In genomic region chr11:1827095-1827797, GRCh38 we compare ENCODE assay signal across 10 cellular contexts. TPM values are rescaled to one million over a fixed set of nuclear protein-coding genes. Genes with fewer than 3 reads are reported as not detected.
A peak's percentile ranks its signal among the peaks of the same experiment; 100 is the strongest.
DNase-seq lines count a peak whose midpoint lies in the region; ATAC-seq, FAIRE-seq and TF ChIP-seq lines count a peak whose summit lies in the region.
"Had no signal": no experiment of that assay in that cellular context is flagged by ENCODE, and none has a peak within 500 bp of the region (broad histone marks: within the 10 kb centered on the region; RNA-seq: fewer than 3 reads in every experiment).

No MANE protein-coding gene starts in this region.

- no peak overlapping the region for H3K4me3 Mint-ChIP-seq in natural killer cell treated with Interleukin-12 subunit alpha and Interleukin-12 subunit beta and Interleukin-15 and Interleukin-18, amount 100 ng/mL, for 72 hours

- no peak overlapping the region for H3K27ac Mint-ChIP-seq in natural killer cell treated with Interleukin-12 subunit alpha and Interleukin-12 subunit beta and Interleukin-15 and Interleukin-18, amount 100 ng/mL, for 72 hours

- intact Hi-C loops in ascending aorta (cut with DNase I), result loop anchor here (1.0 to 10.0 kb wide), 5 partner anchors 37 to 574 kb away; partner anchors contain the start of genes CTSD, DUSP8 and TSSC4

- TF ChIP-seq CTCF in ascending aorta (IDR thresholded peaks at IDR 0.05) (peak in 1 of 3 experiments; percentile 13), kidney epithelial cell (IDR thresholded peaks at IDR 0.05; ENCODE audit: insufficient read depth, low read length, poor library complexity, severe bottlenecking) (no peak)

- no peaks in the 10 kb centered on the region for H3K27me3 ChIP-seq in ascending aorta
- H3K27me3 ChIP-seq in kidney epithelial cell (ENCODE audit: control insufficient read depth, insufficient read depth, low read length), result no peaks in the 10 kb centered on the region
- H3K27me3 ChIP-seq: BLaER1 had no signal

- H3K9me3 ChIP-seq in ascending aorta, result no peaks in the 10 kb centered on the region
- H3K9me3 ChIP-seq: BLaER1 had no signal

- H3K27ac ChIP-seq in ascending aorta, result peak overlapping the region; percentile 94 to 96
- H3K27ac ChIP-seq: BLaER1 had no signal

- H3K4me1 ChIP-seq in ascending aorta, result peaks cover 59 to 76% of the 10 kb centered on the region in 2 donors

- no peaks in the 10 kb centered on the region for H3K9me3 Mint-ChIP-seq in natural killer cell treated with Interleukin-12 subunit alpha and Interleukin-12 subunit beta and Interleukin-15 and Interleukin-18, amount 100 ng/mL, for 72 hours

- peaks cover 0 to 7% of the 10 kb centered on the region in 2 donors for H3K27me3 Mint-ChIP-seq in natural killer cell treated with Interleukin-12 subunit alpha and Interleukin-12 subunit beta and Interleukin-15 and Interleukin-18, amount 100 ng/mL, for 72 hours

- H3K36me3 Mint-ChIP-seq in natural killer cell treated with Interleukin-12 subunit alpha and Interleukin-12 subunit beta and Interleukin-15 and Interleukin-18, amount 100 ng/mL, for 72 hours, result no peaks in the 10 kb centered on the region

- H3K4me3 ChIP-seq in ascending aorta (peak overlapping the region in 1 of 2 donors; percentile 38), kidney epithelial cell (ENCODE audit: low read depth, low read length) (no peak overlapping the region)
- H3K4me3 ChIP-seq: BLaER1 had no signal

- H3K36me3 ChIP-seq in ascending aorta (no peaks in the 10 kb centered on the region), kidney epithelial cell (ENCODE audit: control insufficient read depth, insufficient read depth, low read length) (no peaks in the 10 kb centered on the region)
- H3K36me3 ChIP-seq: BLaER1 had no signal

- peaks cover 0 to 5% of the 10 kb centered on the region in 2 donors for H3K4me1 Mint-ChIP-seq in natural killer cell treated with Interleukin-12 subunit alpha and Interleukin-12 subunit beta and Interleukin-15 and Interleukin-18, amount 100 ng/mL, for 72 hours (ENCODE audit: low read depth in 2 of 2)

- ATAC-seq in HG02970 (IDR thresholded peaks at IDR 0.05; ENCODE audit: low FRiP score, unreplicated experiment) (no peak), HG03571 (IDR thresholded peaks at IDR 0.05; ENCODE audit: unreplicated experiment) (no peak)
- no peak for ATAC-seq in natural killer cell treated with Interleukin-12 subunit alpha and Interleukin-12 subunit beta and Interleukin-15 and Interleukin-18, amount 100 ng/mL, for 72 hours

- FAIRE-seq in urothelium cell line (lab: Jason Lieb, UNC), result peak; percentile 90

- DNase-seq in NCI-H524 (lab: John Stamatoyannopoulos, UW) (peak; percentile 43 to 84), NCI-H524 treated with DMSO at 0.1 percent for 48 hours (lab: John Stamatoyannopoulos, UW) (no peak), ascending aorta (ENCODE audit: low spot score in 2 of 2) (peak; percentile 51 to 93), kidney epithelial cell (ENCODE audit: low read depth) (peak; percentile 58), urothelium cell line (ENCODE audit: low spot score) (peak; percentile 89)
- no peak for DNase-seq in natural killer cell treated with Interleukin-12 subunit alpha and Interleukin-12 subunit beta and Interleukin-15 and Interleukin-18, amount 100 ng/mL, for 72 hours (ENCODE audit: low spot score)

RNA-seq across cellular contexts. Expression of gene SYT8, which starts 7.5 kb away (rescaled TPM):
- total RNA-seq in ascending aorta (not detected), kidney epithelial cell (0.17 TPM in 1 of 2 replicates, not detected in the other)
- total RNA-seq in natural killer cell treated with Interleukin-12 subunit alpha and Interleukin-12 subunit beta and Interleukin-15 and Interleukin-18, amount 100 ng/mL, for 72 hours, result not detected
- total RNA-seq: NCI-H460 had no signal

RNA-seq across cellular contexts. Expression of gene TNNI2, which starts 11.5 kb away (rescaled TPM):
- total RNA-seq in ascending aorta, result not detected
- not detected in 2 replicates for total RNA-seq in kidney epithelial cell
- total RNA-seq in natural killer cell treated with Interleukin-12 subunit alpha and Interleukin-12 subunit beta and Interleukin-15 and Interleukin-18, amount 100 ng/mL, for 72 hours, result 1 to 10 TPM in 1 of 2 donors, not detected in 1; 1.4 TPM
- total RNA-seq: NCI-H460 had no signal

RNA-seq across cellular contexts. Expression of gene LSP1, which starts 25.6 kb away (rescaled TPM):
- total RNA-seq in ascending aorta (41.9 TPM), kidney epithelial cell (not detected in 2 replicates)
- total RNA-seq in natural killer cell treated with Interleukin-12 subunit alpha and Interleukin-12 subunit beta and Interleukin-15 and Interleukin-18, amount 100 ng/mL, for 72 hours, result 100 to 1,000 TPM; 240 to 358 TPM
- total RNA-seq: NCI-H460 had no signal

Comparison
In these comparisons a context has a peak if more than half of its experiments do, and no peak if none do; other contexts are left out.
1. DNase-seq: peak in NCI-H524 (2 of 2), ascending aorta (2 of 2), kidney epithelial cell (single experiment) and urothelium cell line (single experiment); none in NCI-H524 treated with DMSO at 0.1 percent for 48 hours (single experiment) and natural killer cell treated with Interleukin-12 subunit alpha and Interleukin-12 subunit beta and Interleukin-15 and Interleukin-18, amount 100 ng/mL, for 72 hours (single experiment).
2. RNA of gene LSP1, which starts 25.6 kb away (total RNA-seq): 240 to 358 TPM in natural killer cell treated with Interleukin-12 subunit alpha and Interleukin-12 subunit beta and Interleukin-15 and Interleukin-18, amount 100 ng/mL, for 72 hours and 41.9 TPM in ascending aorta (single experiment); not detected in kidney epithelial cell; every median in the first group is over 10 times any median in the second.